Comparison of ENCODE assay signal across 12 cellular contexts in genomic region chr11:10325398-10326079, GRCh38. TPM values are rescaled to one million over a fixed set of nuclear protein-coding genes. Genes with fewer than 3 reads are reported as not detected.
DNase-seq lines count a peak whose midpoint lies in the region; ATAC-seq and TF ChIP-seq lines count a peak whose summit lies in the region.
"Had no signal": no experiment of that assay in that cellular context is flagged by ENCODE, and none has a peak within 500 bp of the region (broad histone marks: within the 10 kb centered on the region; RNA-seq: fewer than 3 reads in every experiment).

No MANE protein-coding gene starts in this region.

- no peak for TF ChIP-seq POLR2A in adrenal gland (IDR thresholded peaks at IDR 0.05)

- 31 to 47% (median 41%) methylated on average over 6 of the region's 6 CpGs for WGBS in adrenal gland, 4 donors

- H3K4me2 ChIP-seq in skeletal muscle satellite cell (ENCODE audit: low read length): peak overlapping the region; percentile 67

- H3K9me3 ChIP-seq in adrenal gland (replicated peaks in 1 of 3) (no peaks in the 10 kb centered on the region), skeletal muscle satellite cell (replicated peaks; ENCODE audit: low read length) (no peaks in the 10 kb centered on the region)
- H3K9me3 ChIP-seq in effector memory CD4-positive, alpha-beta T cell (ENCODE audit: control insufficient read depth, low read length): no peaks in the 10 kb centered on the region
- H3K9me3 ChIP-seq: neutrophil had no signal

- no peaks in the 10 kb centered on the region for H3K36me3 ChIP-seq in adrenal gland (replicated peaks in 1 of 2)
- no peaks in the 10 kb centered on the region for H3K36me3 ChIP-seq in skeletal muscle satellite cell (ENCODE audit: insufficient read depth, low read length)
- no peaks in the 10 kb centered on the region for H3K36me3 ChIP-seq in effector memory CD4-positive, alpha-beta T cell (ENCODE audit: control insufficient read depth, insufficient read depth, low read length)
- H3K36me3 ChIP-seq: neutrophil had no signal

- no peaks in the 10 kb centered on the region for H3K27me3 ChIP-seq in adrenal gland
- no peaks in the 10 kb centered on the region for H3K27me3 ChIP-seq in skeletal muscle satellite cell (ENCODE audit: control insufficient read depth, insufficient read depth, low read length)
- H3K27me3 ChIP-seq in effector memory CD4-positive, alpha-beta T cell (replicated peaks; ENCODE audit: control insufficient read depth, insufficient read depth, low read length, poor library complexity, severe bottlenecking): no peaks in the 10 kb centered on the region
- H3K27me3 ChIP-seq: neutrophil had no signal

- H3K4me1 ChIP-seq in adrenal gland (replicated peaks in 1 of 2): peaks cover 41 to 67% of the 10 kb centered on the region in 2 donors
- H3K4me1 ChIP-seq in skeletal muscle satellite cell (ENCODE audit: control insufficient read depth, insufficient read depth, low read length): peaks cover 86% of the 10 kb centered on the region
- H3K4me1 ChIP-seq in effector memory CD4-positive, alpha-beta T cell (ENCODE audit: control insufficient read depth, insufficient read depth, low read length, poor library complexity, severe bottlenecking): no peaks in the 10 kb centered on the region

- peak overlapping the region; percentile 84 for H3K9ac ChIP-seq in skeletal muscle satellite cell (ENCODE audit: low read depth, low read length)

- intact Hi-C loops in adrenal gland (cut with DNase I): no loop called here

- no peak for TF ChIP-seq CTCF in adrenal gland (IDR thresholded peaks at IDR 0.05)

- ATAC-seq in HG02623 (IDR thresholded peaks at IDR 0.05; ENCODE audit: unreplicated experiment): no peak
- ATAC-seq: CD8-positive, alpha-beta T cell; WTC11 had no signal

- H3K4me3 ChIP-seq in adrenal gland (no peak overlapping the region), skeletal muscle satellite cell (ENCODE audit: low read length) (peak overlapping the region; percentile 28)
- no peak overlapping the region for H3K4me3 ChIP-seq in effector memory CD4-positive, alpha-beta T cell (ENCODE audit: insufficient read depth, low read depth, low read length, poor library complexity, severe bottlenecking)

- peak; percentile 31 for DNase-seq in GM03348 (ENCODE audit: low spot score)
- DNase-seq in adrenal gland: no peak
- DNase-seq in foreskin melanocyte: peak; percentile 28
- DNase-seq in effector memory CD4-positive, alpha-beta T cell: no peak
- DNase-seq in H4 (ENCODE audit: low spot score): no peak
- DNase-seq in NCI-H82 treated with DMSO at 0.1 percent for 48 hours (lab: John Stamatoyannopoulos, UW; ENCODE audit: unreplicated experiment): no peak
- DNase-seq: CD8-positive, alpha-beta T cell; NCI-H1694 treated with DMSO at 0.1 percent for 48 hours had no signal

- H3K27ac ChIP-seq in adrenal gland: peak overlapping the region in 4 of 5 donors; percentile 30 to 87 (median 73)
- no peak overlapping the region for H3K27ac ChIP-seq in effector memory CD4-positive, alpha-beta T cell (ENCODE audit: insufficient read depth, low read length, poor library complexity, severe bottlenecking)
- H3K27ac ChIP-seq: neutrophil had no signal

RNA-seq across cellular contexts. Expression of gene ADM, which starts 20.7 kb away (rescaled TPM):
- 10 to 100 TPM in 7 of 8 donors, 1 to 10 TPM in 1; 3.6 to 55.7 (median 15.8) TPM for total RNA-seq in adrenal gland
- polyA plus RNA-seq in adrenal gland: 10 to 100 TPM in 2 of 3 donors, 1 to 10 TPM in 1; 6.9 to 27.6 (median 26.3) TPM
- 183 and 196 TPM in 2 replicates for total RNA-seq in skeletal muscle satellite cell (2012; rRNA removed)
- total RNA-seq in H4 (2014; rRNA removed; shearing (Covaris generic)): 86.8 and 91.3 TPM in 2 replicates

RNA-seq across cellular contexts. Expression of gene SBF2, which starts 31.5 kb away (rescaled TPM):
- 10 to 100 TPM; 32.1 to 60.7 (median 41.8) TPM for total RNA-seq in adrenal gland
- polyA plus RNA-seq in adrenal gland: 10 to 100 TPM; 12.5 to 23.5 (median 15.9) TPM
- 24.5 and 28.9 TPM in 2 replicates for total RNA-seq in skeletal muscle satellite cell (2012; rRNA removed)
- 15.2 and 27.0 TPM in 2 replicates for total RNA-seq in H4 (2014; rRNA removed; shearing (Covaris generic))

Comparison
In these comparisons a context has a peak if more than half of its experiments do, and no peak if none do; other contexts are left out.
1. DNase-seq: peak in GM03348 (single experiment) and foreskin melanocyte (single experiment); none in adrenal gland (0 of 7), effector memory CD4-positive, alpha-beta T cell (0 of 3), H4 (single experiment) and NCI-H82 treated with DMSO at 0.1 percent for 48 hours (single experiment).